Comparison of ENCODE assay signal across 24 cellular contexts in the genomic region with DNA sequence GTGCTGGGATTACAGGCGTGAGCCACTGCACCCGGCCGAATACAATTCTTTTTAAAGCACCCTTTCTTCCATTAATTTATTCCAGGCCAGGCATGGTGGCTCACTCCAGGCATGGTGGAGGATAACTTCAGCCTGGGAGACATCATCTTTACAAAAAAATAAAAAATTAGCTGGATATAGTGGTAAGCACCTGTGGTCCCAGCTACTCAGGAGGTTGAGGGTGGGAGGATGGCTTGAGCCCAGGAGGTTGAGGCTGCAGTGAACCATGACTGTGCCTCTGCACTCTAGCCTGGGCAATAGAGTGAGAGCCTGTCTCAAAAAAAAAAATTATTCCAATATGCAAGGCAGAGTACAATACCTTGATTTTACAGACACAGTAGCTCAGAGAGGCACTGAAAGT.
"Had no signal": no experiment of that assay in that cellular context is flagged by ENCODE, and none has a peak within 500 bp of the region (broad histone marks: within the 10 kb centered on the region; RNA-seq: fewer than 3 reads in every experiment).

No MANE protein-coding gene starts in this region.

- H3K27ac ChIP-seq: gastrocnemius medialis, ovary, prostate gland, spleen, upper lobe of right lung had no signal

- H3K9me3 ChIP-seq: gastrocnemius medialis, mucosa of descending colon, ovary, prostate gland, spleen, upper lobe of right lung had no signal

- H3K4me1 ChIP-seq: gastrocnemius medialis, prostate gland, upper lobe of right lung had no signal

- H3K4me3 ChIP-seq: gastrocnemius medialis, mucosa of descending colon, ovary, prostate gland, spleen, upper lobe of right lung had no signal

- H3K27me3 Mint-ChIP-seq: activated B cell treated with CpG ODN at 0.5 μM for 24 hours, naive B cell had no signal

- H3K27me3 ChIP-seq: gastrocnemius medialis, ovary, spleen, upper lobe of right lung had no signal

- ATAC-seq: gastrocnemius medialis; mucosa of descending colon; stimulated activated naive CD8-positive, alpha-beta T cell treated with anti-CD3 and anti-CD28 coated beads, Interleukin-15, Interleukin-2, amounts not matched to agents 100 U/mL and 50 U/mL, for 24 hours had no signal

- H3K27ac Mint-ChIP-seq: activated naive CD4-positive, alpha-beta T cell treated with anti-CD3 and anti-CD28 coated beads, Interleukin-2, amount 10 ng/mL, durations not matched to agents 7 days and 5 days had no signal

- H3K4me3 Mint-ChIP-seq: activated B cell treated with CpG ODN at 0.5 μM for 24 hours; activated naive CD4-positive, alpha-beta T cell treated with anti-CD3 and anti-CD28 coated beads, Interleukin-2, amount 10 ng/mL, durations not matched to agents 7 days and 5 days; naive B cell had no signal

- H3K9me3 Mint-ChIP-seq: activated B cell treated with CpG ODN at 0.5 μM for 24 hours; activated naive CD4-positive, alpha-beta T cell treated with anti-CD3 and anti-CD28 coated beads, Interleukin-2, amount 10 ng/mL, durations not matched to agents 7 days and 5 days; naive B cell had no signal

- H3K36me3 ChIP-seq: ovary, prostate gland had no signal

- DNase-seq: activated B cell treated with CpG ODN at 0.5 μM for 24 hours; activated CD4-positive, alpha-beta T cell treated with anti-CD3 and anti-CD28 coated beads for 4 hours; activated CD4-positive, alpha-beta T cell treated with anti-CD3 and anti-CD28 coated beads, Interleukin-2, amount 50 U/mL, for 48 hours; activated CD8-positive, alpha-beta memory T cell treated with anti-CD3 and anti-CD28 coated beads, Interleukin-2, amount 50 U/mL, for 48 hours; activated effector memory CD4-positive, alpha-beta T cell treated with Interleukin-2 at 50 U/mL for 16 hours; activated naive CD4-positive, alpha-beta T cell treated with anti-CD3 and anti-CD28 coated beads, Interleukin-2, amount 10 ng/mL, durations not matched to agents 7 days and 5 days; activated T-cell treated with anti-CD3 and anti-CD28 coated beads, Interleukin-2, amount 50 U/mL, for 48 hours; aorta; central memory CD4-positive, alpha-beta T cell; dermis blood vessel endothelial cell; effector CD8-positive, alpha-beta T cell; gastrocnemius medialis; head of caudate nucleus; hypothalamus; mesenchymal stem cell; naive B cell; ovary; spleen; stimulated activated CD4-positive, alpha-beta T cell treated with anti-CD3 and anti-CD28 coated beads, Interleukin-4, amount 100 ng/mL, for 1 hour; stimulated activated naive CD8-positive, alpha-beta T cell treated with anti-CD3 and anti-CD28 coated beads, Interleukin-15, Interleukin-2, amounts not matched to agents 100 U/mL and 50 U/mL, for 24 hours; T-helper 9 cell; upper lobe of right lung had no signal

- H3K4me1 Mint-ChIP-seq: activated B cell treated with CpG ODN at 0.5 μM for 24 hours; activated naive CD4-positive, alpha-beta T cell treated with anti-CD3 and anti-CD28 coated beads, Interleukin-2, amount 10 ng/mL, durations not matched to agents 7 days and 5 days had no signal
